12 cellular contexts compared by ENCODE assay signal in the genomic region with DNA sequence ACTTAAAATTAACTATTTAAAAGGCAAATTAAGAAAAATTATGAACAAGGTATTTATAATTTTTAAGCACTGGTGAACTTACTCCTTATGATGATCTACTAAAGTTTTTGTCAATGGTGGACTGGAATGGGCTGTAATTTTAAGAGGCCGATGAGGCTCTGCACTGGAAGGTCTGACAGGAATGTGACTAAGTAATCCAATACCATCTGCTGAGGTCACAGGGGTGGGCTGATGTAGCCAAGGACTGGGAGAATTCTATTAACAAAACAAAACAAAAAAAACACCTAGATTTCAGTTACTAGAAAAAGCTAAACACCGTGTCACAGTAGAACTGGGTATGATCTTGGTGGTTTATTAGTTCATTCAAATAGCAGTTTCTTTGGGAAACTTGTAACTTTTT.
DNase-seq lines count a peak whose midpoint lies in the region; ATAC-seq lines count a peak whose summit lies in the region.
"Had no signal": no experiment of that assay in that cellular context is flagged by ENCODE, and none has a peak within 500 bp of the region (broad histone marks: within the 10 kb centered on the region; RNA-seq: fewer than 3 reads in every experiment).

No MANE protein-coding gene starts in this region.

- H3K27me3 Mint-ChIP-seq in activated T-helper 2 cell treated with anti-CD3 and anti-CD28 coated beads, Interferon-gamma antibody, Interleukin-2, Interleukin-4, amounts not matched to agents 10 μg/mL and 5 μg/mL and 100 μg/mL, durations not matched to agents 14 hours and 24 hours and 36 hours (ENCODE audit: low read depth): no peaks in the 10 kb centered on the region
- H3K27me3 Mint-ChIP-seq in stimulated activated naive B cell treated with anti-CD40 and anti-IgM and Interleukin-4, amounts not matched to agents 10 μg/mL and 1 μg/mL and 100 μg/mL, for 72 hours: no peaks in the 10 kb centered on the region

- H3K4me1 Mint-ChIP-seq in activated T-helper 2 cell treated with anti-CD3 and anti-CD28 coated beads, Interferon-gamma antibody, Interleukin-2, Interleukin-4, amounts not matched to agents 10 μg/mL and 5 μg/mL and 100 μg/mL, durations not matched to agents 14 hours and 24 hours and 36 hours (ENCODE audit: low read depth): peaks cover 55% of the 10 kb centered on the region
- peaks cover 34 to 66% of the 10 kb centered on the region in 2 donors for H3K4me1 Mint-ChIP-seq in stimulated activated naive B cell treated with anti-CD40 and anti-IgM and Interleukin-4, amounts not matched to agents 10 μg/mL and 1 μg/mL and 100 μg/mL, for 72 hours

- peaks cover 67% of the 10 kb centered on the region for H3K36me3 Mint-ChIP-seq in activated T-helper 2 cell treated with anti-CD3 and anti-CD28 coated beads, Interferon-gamma antibody, Interleukin-2, Interleukin-4, amounts not matched to agents 10 μg/mL and 5 μg/mL and 100 μg/mL, durations not matched to agents 14 hours and 24 hours and 36 hours (ENCODE audit: low read depth)
- H3K36me3 Mint-ChIP-seq in stimulated activated naive B cell treated with anti-CD40 and anti-IgM and Interleukin-4, amounts not matched to agents 10 μg/mL and 1 μg/mL and 100 μg/mL, for 72 hours: peaks cover 43 to 56% of the 10 kb centered on the region in 2 donors

- intact Hi-C loops in activated T-helper 2 cell treated with anti-CD3 and anti-CD28 coated beads, Interferon-gamma antibody, Interleukin-2, Interleukin-4, amounts not matched to agents 10 μg/mL and 5 μg/mL and 100 μg/mL, durations not matched to agents 14 hours and 24 hours and 36 hours (cut with micrococcal nuclease): no loop called here

- no peak for ATAC-seq in stimulated activated naive B cell treated with anti-CD40 and anti-IgM and Interleukin-4, amounts not matched to agents 10 μg/mL and 1 μg/mL and 100 μg/mL, for 72 hours (replicated peaks)
- ATAC-seq: HCT116, right lobe of liver had no signal

- DNase-seq in AG08396 (ENCODE audit: low spot score): peak; percentile 31
- DNase-seq in HCEC 1CT: peak; percentile 75
- DNase-seq in astrocyte of the hippocampus (ENCODE audit: low read depth, low spot score): peak; percentile 53
- DNase-seq in iris pigment epithelial cell (ENCODE audit: low read depth): peak; percentile 80
- no peak for DNase-seq in activated T-helper 2 cell treated with anti-CD3 and anti-CD28 coated beads, Interferon-gamma antibody, Interleukin-2, Interleukin-4, amounts not matched to agents 10 μg/mL and 5 μg/mL and 100 μg/mL, durations not matched to agents 14 hours and 24 hours and 36 hours (ENCODE audit: low spot score)
- DNase-seq in SHP77 treated with DMSO at 0.1 percent for 48 hours (lab: John Stamatoyannopoulos, UW): no peak
- no peak for DNase-seq in stimulated activated naive B cell treated with anti-CD40 and anti-IgM and Interleukin-4, amounts not matched to agents 10 μg/mL and 1 μg/mL and 100 μg/mL, for 72 hours
- DNase-seq in hippocampal formation (lab: John Stamatoyannopoulos, UW): no peak
- DNase-seq: BE2C, PC-9, right lobe of liver had no signal

- peaks cover 8% of the 10 kb centered on the region for H3K9me3 Mint-ChIP-seq in activated T-helper 2 cell treated with anti-CD3 and anti-CD28 coated beads, Interferon-gamma antibody, Interleukin-2, Interleukin-4, amounts not matched to agents 10 μg/mL and 5 μg/mL and 100 μg/mL, durations not matched to agents 14 hours and 24 hours and 36 hours
- H3K9me3 Mint-ChIP-seq in stimulated activated naive B cell treated with anti-CD40 and anti-IgM and Interleukin-4, amounts not matched to agents 10 μg/mL and 1 μg/mL and 100 μg/mL, for 72 hours: peaks cover 0 to 5% of the 10 kb centered on the region in 2 donors

- no peak overlapping the region for H3K4me3 Mint-ChIP-seq in activated T-helper 2 cell treated with anti-CD3 and anti-CD28 coated beads, Interferon-gamma antibody, Interleukin-2, Interleukin-4, amounts not matched to agents 10 μg/mL and 5 μg/mL and 100 μg/mL, durations not matched to agents 14 hours and 24 hours and 36 hours (ENCODE audit: low read depth)
- no peak overlapping the region for H3K4me3 Mint-ChIP-seq in stimulated activated naive B cell treated with anti-CD40 and anti-IgM and Interleukin-4, amounts not matched to agents 10 μg/mL and 1 μg/mL and 100 μg/mL, for 72 hours

- H3K27ac Mint-ChIP-seq in activated T-helper 2 cell treated with anti-CD3 and anti-CD28 coated beads, Interferon-gamma antibody, Interleukin-2, Interleukin-4, amounts not matched to agents 10 μg/mL and 5 μg/mL and 100 μg/mL, durations not matched to agents 14 hours and 24 hours and 36 hours: no peak overlapping the region
- H3K27ac Mint-ChIP-seq in stimulated activated naive B cell treated with anti-CD40 and anti-IgM and Interleukin-4, amounts not matched to agents 10 μg/mL and 1 μg/mL and 100 μg/mL, for 72 hours: no peak overlapping the region

Comparison
In these comparisons a context has a peak if more than half of its experiments do, and no peak if none do; other contexts are left out.
1. DNase-seq: peak in AG08396 (single experiment), HCEC 1CT (single experiment), astrocyte of the hippocampus (single experiment) and iris pigment epithelial cell (single experiment); none in activated T-helper 2 cell treated with anti-CD3 and anti-CD28 coated beads, Interferon-gamma antibody, Interleukin-2, Interleukin-4, amounts not matched to agents 10 μg/mL and 5 μg/mL and 100 μg/mL, durations not matched to agents 14 hours and 24 hours and 36 hours (single experiment), SHP77 treated with DMSO at 0.1 percent for 48 hours (single experiment), stimulated activated naive B cell treated with anti-CD40 and anti-IgM and Interleukin-4, amounts not matched to agents 10 μg/mL and 1 μg/mL and 100 μg/mL, for 72 hours (single experiment) and hippocampal formation (0 of 2).